In the genomic region with DNA sequence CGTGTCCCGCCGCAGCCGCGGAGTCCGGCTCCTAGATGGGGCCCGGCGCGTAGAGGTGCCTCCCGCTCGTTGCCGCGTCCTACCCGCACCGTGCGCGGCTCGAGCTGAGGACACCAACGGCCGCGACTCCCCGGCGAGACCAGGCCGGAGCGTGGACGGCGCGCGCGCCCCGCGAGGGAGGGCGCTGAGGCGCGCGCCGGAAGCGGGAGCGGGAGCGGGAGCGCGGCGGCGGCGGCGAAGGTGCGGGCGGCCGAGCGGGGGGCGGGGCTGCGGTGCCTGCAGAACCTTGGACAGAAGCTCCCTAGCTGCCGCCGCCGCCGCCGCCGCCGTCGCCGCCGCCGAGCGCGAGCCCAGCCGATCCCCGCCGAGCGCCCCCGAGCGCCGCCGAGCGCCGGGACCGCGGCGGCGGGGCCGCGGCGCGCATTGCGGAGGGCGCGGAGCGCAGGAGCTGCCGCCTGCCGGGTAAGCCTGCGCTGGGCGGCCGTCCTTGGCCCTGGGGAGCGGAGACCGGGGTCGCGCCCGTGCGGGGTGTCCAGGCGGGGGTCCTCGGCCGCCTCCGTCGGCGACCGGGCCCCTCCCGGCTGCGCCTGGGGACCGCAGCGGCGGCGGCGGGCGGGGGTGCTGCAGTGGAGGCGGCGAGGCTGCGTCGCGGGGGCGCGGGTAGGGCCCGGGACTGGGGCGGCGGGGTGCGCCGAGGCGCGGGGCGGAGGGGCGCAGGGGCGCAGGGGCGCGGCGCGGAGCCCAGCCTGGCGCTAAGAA, we compare ENCODE assay signal across 2 cellular contexts.
TF ChIP-seq lines count a peak whose summit lies in the region.

Gene CDK5R1, plus strand, starts transcription at position 293 of the 759 bp plus-strand sequence. CDS start 628 bp downstream, outside the sequence.

TF ChIP-seq in GM23338, 12 proteins besides CTCF, POLR2A, EP300 and RAD21 (continued from another document):
- TF ChIP-seq, protein P1, sequence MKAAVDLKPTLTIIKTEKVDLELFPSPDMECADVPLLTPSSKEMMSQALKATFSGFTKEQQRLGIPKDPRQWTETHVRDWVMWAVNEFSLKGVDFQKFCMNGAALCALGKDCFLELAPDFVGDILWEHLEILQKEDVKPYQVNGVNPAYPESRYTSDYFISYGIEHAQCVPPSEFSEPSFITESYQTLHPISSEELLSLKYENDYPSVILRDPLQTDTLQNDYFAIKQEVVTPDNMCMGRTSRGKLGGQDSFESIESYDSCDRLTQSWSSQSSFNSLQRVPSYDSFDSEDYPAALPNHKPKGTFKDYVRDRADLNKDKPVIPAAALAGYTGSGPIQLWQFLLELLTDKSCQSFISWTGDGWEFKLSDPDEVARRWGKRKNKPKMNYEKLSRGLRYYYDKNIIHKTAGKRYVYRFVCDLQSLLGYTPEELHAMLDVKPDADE (IDR thresholded peaks at IDR 0.05), result no peak
TF ChIP-seq in GM23338: peak in this region for 2.

TF ChIP-seq in K562, 482 proteins besides CTCF, POLR2A, EP300 and RAD21 (continued from another document and continues in another):
- TF ChIP-seq, protein P2, sequence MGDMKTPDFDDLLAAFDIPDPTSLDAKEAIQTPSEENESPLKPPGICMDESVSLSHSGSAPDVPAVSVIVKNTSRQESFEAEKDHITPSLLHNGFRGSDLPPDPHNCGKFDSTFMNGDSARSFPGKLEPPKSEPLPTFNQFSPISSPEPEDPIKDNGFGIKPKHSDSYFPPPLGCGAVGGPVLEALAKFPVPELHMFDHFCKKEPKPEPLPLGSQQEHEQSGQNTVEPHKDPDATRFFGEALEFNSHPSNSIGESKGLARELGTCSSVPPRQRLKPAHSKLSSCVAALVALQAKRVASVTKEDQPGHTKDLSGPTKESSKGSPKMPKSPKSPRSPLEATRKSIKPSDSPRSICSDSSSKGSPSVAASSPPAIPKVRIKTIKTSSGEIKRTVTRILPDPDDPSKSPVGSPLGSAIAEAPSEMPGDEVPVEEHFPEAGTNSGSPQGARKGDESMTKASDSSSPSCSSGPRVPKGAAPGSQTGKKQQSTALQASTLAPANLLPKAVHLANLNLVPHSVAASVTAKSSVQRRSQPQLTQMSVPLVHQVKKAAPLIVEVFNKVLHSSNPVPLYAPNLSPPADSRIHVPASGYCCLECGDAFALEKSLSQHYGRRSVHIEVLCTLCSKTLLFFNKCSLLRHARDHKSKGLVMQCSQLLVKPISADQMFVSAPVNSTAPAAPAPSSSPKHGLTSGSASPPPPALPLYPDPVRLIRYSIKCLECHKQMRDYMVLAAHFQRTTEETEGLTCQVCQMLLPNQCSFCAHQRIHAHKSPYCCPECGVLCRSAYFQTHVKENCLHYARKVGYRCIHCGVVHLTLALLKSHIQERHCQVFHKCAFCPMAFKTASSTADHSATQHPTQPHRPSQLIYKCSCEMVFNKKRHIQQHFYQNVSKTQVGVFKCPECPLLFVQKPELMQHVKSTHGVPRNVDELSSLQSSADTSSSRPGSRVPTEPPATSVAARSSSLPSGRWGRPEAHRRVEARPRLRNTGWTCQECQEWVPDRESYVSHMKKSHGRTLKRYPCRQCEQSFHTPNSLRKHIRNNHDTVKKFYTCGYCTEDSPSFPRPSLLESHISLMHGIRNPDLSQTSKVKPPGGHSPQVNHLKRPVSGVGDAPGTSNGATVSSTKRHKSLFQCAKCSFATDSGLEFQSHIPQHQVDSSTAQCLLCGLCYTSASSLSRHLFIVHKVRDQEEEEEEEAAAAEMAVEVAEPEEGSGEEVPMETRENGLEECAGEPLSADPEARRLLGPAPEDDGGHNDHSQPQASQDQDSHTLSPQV (IDR thresholded peaks at IDR 0.05), result no peak
- TF ChIP-seq, protein P3, sequence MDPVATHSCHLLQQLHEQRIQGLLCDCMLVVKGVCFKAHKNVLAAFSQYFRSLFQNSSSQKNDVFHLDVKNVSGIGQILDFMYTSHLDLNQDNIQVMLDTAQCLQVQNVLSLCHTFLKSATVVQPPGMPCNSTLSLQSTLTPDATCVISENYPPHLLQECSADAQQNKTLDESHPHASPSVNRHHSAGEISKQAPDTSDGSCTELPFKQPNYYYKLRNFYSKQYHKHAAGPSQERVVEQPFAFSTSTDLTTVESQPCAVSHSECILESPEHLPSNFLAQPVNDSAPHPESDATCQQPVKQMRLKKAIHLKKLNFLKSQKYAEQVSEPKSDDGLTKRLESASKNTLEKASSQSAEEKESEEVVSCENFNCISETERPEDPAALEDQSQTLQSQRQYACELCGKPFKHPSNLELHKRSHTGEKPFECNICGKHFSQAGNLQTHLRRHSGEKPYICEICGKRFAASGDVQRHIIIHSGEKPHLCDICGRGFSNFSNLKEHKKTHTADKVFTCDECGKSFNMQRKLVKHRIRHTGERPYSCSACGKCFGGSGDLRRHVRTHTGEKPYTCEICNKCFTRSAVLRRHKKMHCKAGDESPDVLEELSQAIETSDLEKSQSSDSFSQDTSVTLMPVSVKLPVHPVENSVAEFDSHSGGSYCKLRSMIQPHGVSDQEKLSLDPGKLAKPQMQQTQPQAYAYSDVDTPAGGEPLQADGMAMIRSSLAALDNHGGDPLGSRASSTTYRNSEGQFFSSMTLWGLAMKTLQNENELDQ (CRISPR knock-in tag; IDR thresholded peaks at IDR 0.05; ENCODE audit: borderline replicate concordance), result no peak
- TF ChIP-seq PURB (CRISPR knock-in tag; IDR thresholded peaks at IDR 0.05; ENCODE audit: low read depth) (no peak), CTCFL (IDR thresholded peaks at IDR 0.05; ENCODE audit: borderline replicate concordance, insufficient read depth, low read depth, low read length, poor library complexity, severe bottlenecking) (peak; percentile 9), EGR1 (conservative IDR thresholded peaks at IDR 0.05) (no peak), MAZ (CRISPR knock-in tag; conservative IDR thresholded peaks at IDR 0.05 in 1 of 2, IDR thresholded peaks at IDR 0.05 in 1 of 2) (peak in 1 of 2 experiments; percentile 54; a peak in 1 of 4 replicates), ZC3H4 (CRISPR knock-in tag; IDR thresholded peaks at IDR 0.05; ENCODE audit: borderline replicate concordance) (no peak), JUN (IDR thresholded peaks at IDR 0.05; ENCODE audit: borderline replicate concordance, low read depth, low read length) (no peak), JUN (CRISPR knock-in tag; IDR thresholded peaks at IDR 0.05; ENCODE audit: borderline replicate concordance) (no peak), POLR2AphosphoS2 (IDR thresholded peaks at IDR 0.05; ENCODE audit: low read length) (no peak), ZNF699 (CRISPR knock-in tag; IDR thresholded peaks at IDR 0.05; ENCODE audit: insufficient replicate concordance) (no peak), GATA2 (CRISPR knock-in tag; IDR thresholded peaks at IDR 0.05) (no peak), XRCC3 (IDR thresholded peaks at IDR 0.05) (no peak), NBN (IDR thresholded peaks at IDR 0.05; ENCODE audit: low read depth) (no peak), ZNF707 (CRISPR knock-in tag; conservative IDR thresholded peaks at IDR 0.05) (no peak), SMARCE1 (IDR thresholded peaks at IDR 0.05) (no peak), POLR2B (IDR thresholded peaks at IDR 0.05; ENCODE audit: low read depth, partially characterized antibody) (no peak), CXXC5 (CRISPR knock-in tag; IDR thresholded peaks at IDR 0.05) (peak; percentile 80), ZNF146 (CRISPR knock-in tag; IDR thresholded peaks at IDR 0.05; ENCODE audit: unreplicated experiment) (no peak), MBD2 (IDR thresholded peaks at IDR 0.05; ENCODE audit: borderline replicate concordance, low read depth) (no peak), KDM5B (IDR thresholded peaks at IDR 0.05; ENCODE audit: insufficient replicate concordance, low read depth, low read length) (no peak), MTA1 (IDR thresholded peaks at IDR 0.05; ENCODE audit: borderline replicate concordance) (no peak), NUFIP1 (IDR thresholded peaks at IDR 0.05; ENCODE audit: partially characterized antibody) (no peak), XRCC4 (IDR thresholded peaks at IDR 0.05; ENCODE audit: extremely low read depth, insufficient read depth, insufficient read length) (no peak), ZNF140 (CRISPR knock-in tag; IDR thresholded peaks at IDR 0.05) (no peak), MCM5 (IDR thresholded peaks at IDR 0.05; ENCODE audit: low read depth) (no peak), FOXK2 (conservative IDR thresholded peaks at IDR 0.05 in 1 of 2, IDR thresholded peaks at IDR 0.05 in 1 of 2; ENCODE audit: low read depth in 2 of 2) (no peak), CC2D1A (IDR thresholded peaks at IDR 0.05) (no peak), ZNF778 (CRISPR knock-in tag; IDR thresholded peaks at IDR 0.05) (no peak), ZNF644 (tag; IDR thresholded peaks at IDR 0.05; ENCODE audit: low read depth) (0 out of 2 replicates have a peak, but pooled peaks have one; percentile 59), SAFB (IDR thresholded peaks at IDR 0.05; ENCODE audit: borderline replicate concordance, low read depth, low read length) (no peak), TOE1 (IDR thresholded peaks at IDR 0.05; ENCODE audit: borderline replicate concordance) (no peak), TOE1 (CRISPR knock-in tag; IDR thresholded peaks at IDR 0.05; ENCODE audit: borderline replicate concordance, low read depth) (no peak), TCF3 (CRISPR knock-in tag; IDR thresholded peaks at IDR 0.05) (no peak), ELF2 (CRISPR knock-in tag; IDR thresholded peaks at IDR 0.05) (no peak), THAP7 (CRISPR knock-in tag; IDR thresholded peaks at IDR 0.05) (no peak), SMARCA5 (IDR thresholded peaks at IDR 0.05) (no peak), DDX20 (tag; IDR thresholded peaks at IDR 0.05; ENCODE audit: low read depth) (no peak), RB1 (IDR thresholded peaks at IDR 0.05; ENCODE audit: low read depth) (peak; percentile 6; the same call in 1 of the 2 replicates), ZBTB1 (CRISPR knock-in tag; IDR thresholded peaks at IDR 0.05; ENCODE audit: borderline replicate concordance, low read depth) (peak; percentile 31; the same call in 1 of the 2 replicates), ZNF766 (CRISPR knock-in tag; conservative IDR thresholded peaks at IDR 0.05) (peak; percentile 63; the same call in 1 of the 2 replicates), MTF1 (CRISPR knock-in tag; IDR thresholded peaks at IDR 0.05; ENCODE audit: borderline replicate concordance) (no peak)
- TF ChIP-seq, protein P4, sequence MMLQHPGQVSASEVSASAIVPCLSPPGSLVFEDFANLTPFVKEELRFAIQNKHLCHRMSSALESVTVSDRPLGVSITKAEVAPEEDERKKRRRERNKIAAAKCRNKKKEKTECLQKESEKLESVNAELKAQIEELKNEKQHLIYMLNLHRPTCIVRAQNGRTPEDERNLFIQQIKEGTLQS (IDR thresholded peaks at IDR 0.05), result no peak
- TF ChIP-seq, protein P4 (CRISPR knock-in tag; conservative IDR thresholded peaks at IDR 0.05), result no peak
- TF ChIP-seq, protein P5, sequence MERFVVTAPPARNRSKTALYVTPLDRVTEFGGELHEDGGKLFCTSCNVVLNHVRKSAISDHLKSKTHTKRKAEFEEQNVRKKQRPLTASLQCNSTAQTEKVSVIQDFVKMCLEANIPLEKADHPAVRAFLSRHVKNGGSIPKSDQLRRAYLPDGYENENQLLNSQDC (CRISPR knock-in tag; IDR thresholded peaks at IDR 0.05), result no peak
- TF ChIP-seq, protein P6, sequence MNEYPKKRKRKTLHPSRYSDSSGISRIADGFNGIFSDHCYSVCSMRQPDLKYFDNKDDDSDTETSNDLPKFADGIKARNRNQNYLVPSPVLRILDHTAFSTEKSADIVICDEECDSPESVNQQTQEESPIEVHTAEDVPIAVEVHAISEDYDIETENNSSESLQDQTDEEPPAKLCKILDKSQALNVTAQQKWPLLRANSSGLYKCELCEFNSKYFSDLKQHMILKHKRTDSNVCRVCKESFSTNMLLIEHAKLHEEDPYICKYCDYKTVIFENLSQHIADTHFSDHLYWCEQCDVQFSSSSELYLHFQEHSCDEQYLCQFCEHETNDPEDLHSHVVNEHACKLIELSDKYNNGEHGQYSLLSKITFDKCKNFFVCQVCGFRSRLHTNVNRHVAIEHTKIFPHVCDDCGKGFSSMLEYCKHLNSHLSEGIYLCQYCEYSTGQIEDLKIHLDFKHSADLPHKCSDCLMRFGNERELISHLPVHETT (CRISPR knock-in tag; conservative IDR thresholded peaks at IDR 0.05 in 1 of 2, IDR thresholded peaks at IDR 0.05 in 1 of 2), result peak in 1 of 2 experiments; percentile 73; a peak in 2 of 4 replicates
- TF ChIP-seq, protein P7, sequence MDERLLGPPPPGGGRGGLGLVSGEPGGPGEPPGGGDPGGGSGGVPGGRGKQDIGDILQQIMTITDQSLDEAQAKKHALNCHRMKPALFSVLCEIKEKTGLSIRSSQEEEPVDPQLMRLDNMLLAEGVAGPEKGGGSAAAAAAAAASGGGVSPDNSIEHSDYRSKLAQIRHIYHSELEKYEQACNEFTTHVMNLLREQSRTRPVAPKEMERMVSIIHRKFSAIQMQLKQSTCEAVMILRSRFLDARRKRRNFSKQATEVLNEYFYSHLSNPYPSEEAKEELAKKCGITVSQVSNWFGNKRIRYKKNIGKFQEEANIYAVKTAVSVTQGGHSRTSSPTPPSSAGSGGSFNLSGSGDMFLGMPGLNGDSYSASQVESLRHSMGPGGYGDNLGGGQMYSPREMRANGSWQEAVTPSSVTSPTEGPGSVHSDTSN (CRISPR knock-in tag; IDR thresholded peaks at IDR 0.05; ENCODE audit: low read depth), result no peak
- TF ChIP-seq, protein P7 (tag; conservative IDR thresholded peaks at IDR 0.05; ENCODE audit: low read depth), result no peak
